In genomic region chr10:117472872-117473271, GRCh38 we compare ENCODE assay signal across 16 cellular contexts.
A peak's percentile ranks its signal among the peaks of the same experiment; 100 is the strongest.
DNase-seq lines count a peak whose midpoint lies in the region; ATAC-seq and TF ChIP-seq lines count a peak whose summit lies in the region.
"Had no signal": no experiment of that assay in that cellular context is flagged by ENCODE, and none has a peak within 500 bp of the region (broad histone marks: within the 10 kb centered on the region; RNA-seq: fewer than 3 reads in every experiment).

No MANE protein-coding gene starts in this region.

- H3K9me3 ChIP-seq in spleen = peaks cover 0 to 4% (median 0%) of the 10 kb centered on the region in 8 donors
- no peaks in the 10 kb centered on the region for H3K9me3 ChIP-seq in right cardiac atrium (ENCODE audit: control insufficient read depth, low read length)
- H3K9me3 ChIP-seq: suprapubic skin had no signal

- H3K27ac ChIP-seq in spleen = no peak overlapping the region
- no peak overlapping the region for H3K27ac ChIP-seq in right cardiac atrium (ENCODE audit: low read length)
- H3K27ac ChIP-seq: suprapubic skin had no signal

- H3K4me1 ChIP-seq in spleen (no peaks in the 10 kb centered on the region), right cardiac atrium (ENCODE audit: control insufficient read depth, insufficient read depth, low read length) (no peaks in the 10 kb centered on the region)

- H3K36me3 ChIP-seq in spleen = no peaks in the 10 kb centered on the region
- H3K36me3 ChIP-seq: suprapubic skin had no signal

- intact Hi-C loops in spleen (cut with DNase I; ENCODE audit: low total_unique reads) = no loop called here
- intact Hi-C loops in right cardiac atrium (cut with DNase I) = no loop called here

- H3K4me3 ChIP-seq in spleen = no peak overlapping the region
- no peak overlapping the region for H3K4me3 ChIP-seq in right cardiac atrium (ENCODE audit: low read length)
- H3K4me3 ChIP-seq: suprapubic skin had no signal

- 80 to 91% (median 82%) methylated on average over 3 of the region's 3 CpGs for WGBS in spleen, 5 donors
- WGBS in right cardiac atrium = 63% methylated on average over 3 of the region's 3 CpGs

- ATAC-seq in GM19025 (IDR thresholded peaks at IDR 0.05; ENCODE audit: low read depth, unreplicated experiment) (peak; percentile 77), GM21737 (IDR thresholded peaks at IDR 0.05; ENCODE audit: unreplicated experiment) (peak; percentile 64), HG03159 (IDR thresholded peaks at IDR 0.05; ENCODE audit: unreplicated experiment) (peak; percentile 76), left lobe of liver (no peak), right cardiac atrium (no peak)
- ATAC-seq: naive thymus-derived CD4-positive, alpha-beta T cell had no signal

- TF ChIP-seq CTCF in spleen (IDR thresholded peaks at IDR 0.05 in 8 of 11, conservative IDR thresholded peaks at IDR 0.05 in 3 of 11) = no peak

- DNase-seq in spleen (peak; percentile 10), GM19238 (ENCODE audit: insufficient read length, low spot score) (no peak), left lobe of liver (ENCODE audit: low spot score) (no peak), right cardiac atrium (no peak)
- DNase-seq: activated CD4-positive, alpha-beta T cell treated with anti-CD3 and anti-CD28 coated beads, Interleukin-2, amount 50 U/mL, for 1 hour; activated naive CD4-positive, alpha-beta T cell treated with anti-CD3 and anti-CD28 coated beads for 36 hours; COR-L47; GOT3; KG1; naive thymus-derived CD4-positive, alpha-beta T cell; NCI-H1092 treated with DMSO at 0.1 percent for 48 hours; stimulated activated CD4-positive, alpha-beta T cell treated with anti-CD3 and anti-CD28 coated beads, Interleukin-4, amount 100 ng/mL, for 24 hours had no signal

- peaks cover 0 to 34% (median 3%) of the 10 kb centered on the region in 7 donors for H3K27me3 ChIP-seq in spleen (replicated peaks in 1 of 7)
- no peaks in the 10 kb centered on the region for H3K27me3 ChIP-seq in right cardiac atrium (ENCODE audit: control insufficient read depth, insufficient read depth)

- TF ChIP-seq POLR2A in spleen (IDR thresholded peaks at IDR 0.05) = no peak

Comparison
In these comparisons a context has a peak if more than half of its experiments do, and no peak if none do; other contexts are left out.
1. ATAC-seq: peak in GM19025 (single experiment), GM21737 (single experiment) and HG03159 (single experiment); none in left lobe of liver (single experiment) and right cardiac atrium (0 of 2).